Comparison of ENCODE assay signal across 8 cellular contexts in genomic region chr9:1100945-1101344, GRCh38. TPM values are rescaled to one million over a fixed set of nuclear protein-coding genes. Genes with fewer than 3 reads are reported as not detected.
DNase-seq lines count a peak whose midpoint lies in the region; ATAC-seq and TF ChIP-seq lines count a peak whose summit lies in the region.

No MANE protein-coding gene starts in this region.

- H3K9me3 ChIP-seq in lung (ENCODE audit: control insufficient read depth in 2 of 2, insufficient read depth in 1 of 2, low read length in 1 of 2) = peaks cover 0 to 5% of the 10 kb centered on the region in 2 donors

- peak; percentile 54 for DNase-seq in AG20443 (ENCODE audit: low spot score)
- peak; percentile 61 for DNase-seq in HT-29 (ENCODE audit: low spot score)
- DNase-seq in lung (ENCODE audit: low spot score) = peak; percentile 36
- no peak for DNase-seq in ecto neural progenitor cell (ENCODE audit: low spot score)
- DNase-seq in T-helper 1 cell = no peak
- DNase-seq in omental fat pad (ENCODE audit: low spot score) = no peak

- no peaks in the 10 kb centered on the region for H3K36me3 Mint-ChIP-seq in brain

- peaks cover 11% of the 10 kb centered on the region for H3K27me3 Mint-ChIP-seq in brain

- H3K27ac ChIP-seq in lung (ENCODE audit: low read depth in 1 of 2, low read length in 1 of 2) = no peak overlapping the region

- no peak overlapping the region for H3K27ac Mint-ChIP-seq in brain

- peaks cover 16% of the 10 kb centered on the region for H3K4me1 Mint-ChIP-seq in brain

- peaks cover 4% of the 10 kb centered on the region for H3K27me3 ChIP-seq in lung (ENCODE audit: control insufficient read depth, insufficient read depth)

- no peak for ATAC-seq in lung (ENCODE audit: insufficient read depth, low FRiP score)
- no peak for ATAC-seq in GM18498 (IDR thresholded peaks at IDR 0.05; ENCODE audit: unreplicated experiment)
- no peak for ATAC-seq in omental fat pad (ENCODE audit: low FRiP score)

- peak; percentile 60 to 77 for TF ChIP-seq CTCF in brain (conservative IDR thresholded peaks at IDR 0.05)
- TF ChIP-seq CTCF in lung (IDR thresholded peaks at IDR 0.05; ENCODE audit: control extremely low read depth, extremely low read depth) = no peak
- TF ChIP-seq CTCF in omental fat pad (IDR thresholded peaks at IDR 0.05) = no peak

- no peaks in the 10 kb centered on the region for H3K36me3 ChIP-seq in lung (ENCODE audit: control insufficient read depth in 2 of 2, insufficient read depth in 2 of 2, low read length in 2 of 2)

- no peak overlapping the region for H3K4me3 ChIP-seq in lung

- peaks cover 3 to 6% (median 5%) of the 10 kb centered on the region in 5 experiments for H3K9me3 Mint-ChIP-seq in brain

- H3K4me1 ChIP-seq in lung (ENCODE audit: control insufficient read depth in 2 of 2, insufficient read depth in 2 of 2, low read length in 2 of 2) = no peaks in the 10 kb centered on the region

- 18 to 21% methylated on average over 10 of the region's 10 CpGs for WGBS in lung, 2 donors

- H3K4me3 Mint-ChIP-seq in brain = no peak overlapping the region

RNA-seq across cellular contexts. Expression of gene DMRT2, which starts 50.8 kb away (rescaled TPM):
- total RNA-seq in HT-29 (2014; rRNA removed; shearing (Covaris generic)) = not detected in 2 replicates
- 4.2 TPM for polyA plus RNA-seq in brain (ENCODE audit: insufficient read depth, low read depth, low replicate concordance)
- 1 to 10 TPM in 1 of 2 donors, under 1 TPM in 1; 0.52 to 1.7 TPM for total RNA-seq in lung
- under 1 TPM; 0.62 to 0.98 TPM for polyA plus RNA-seq in lung
- total RNA-seq in omental fat pad = 1 to 10 TPM; 1.1 to 4.9 (median 2.4) TPM

Comparison
In these comparisons a context has a peak if more than half of its experiments do, and no peak if none do; other contexts are left out.
1. DNase-seq: peak in AG20443 (single experiment), HT-29 (single experiment) and lung (single experiment); none in ecto neural progenitor cell (single experiment), T-helper 1 cell (0 of 5) and omental fat pad (single experiment).
2. CTCF ChIP-seq: peak in brain (2 of 2); none in lung (single experiment) and omental fat pad (0 of 3).